35 cellular contexts compared by ENCODE assay signal in the genomic region with DNA sequence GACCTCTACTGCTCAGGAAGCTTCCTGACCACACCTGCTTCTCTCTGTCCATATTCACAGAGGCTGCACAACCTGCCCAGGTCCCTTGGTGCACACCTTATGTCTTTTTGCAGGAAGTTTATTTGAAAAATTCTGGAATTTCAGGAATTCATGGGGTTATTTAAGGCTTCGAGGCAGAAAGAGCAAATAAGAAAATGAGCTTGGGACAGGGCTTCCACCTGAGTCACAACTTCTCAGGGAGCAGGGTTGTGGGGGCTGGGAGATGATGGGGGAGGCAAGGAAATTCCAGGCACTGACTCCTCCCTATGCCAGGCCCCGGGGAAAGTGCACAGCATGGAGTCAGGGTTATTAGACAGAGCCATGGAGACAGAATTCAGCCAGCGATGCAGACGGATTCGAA. TPM values are rescaled to one million over a fixed set of nuclear protein-coding genes. Genes with fewer than 3 reads are reported as not detected.
DNase-seq lines count a peak whose midpoint lies in the region; ATAC-seq, FAIRE-seq and TF ChIP-seq lines count a peak whose summit lies in the region.
"Had no signal": no experiment of that assay in that cellular context is flagged by ENCODE, and none has a peak within 500 bp of the region (broad histone marks: within the 10 kb centered on the region; RNA-seq: fewer than 3 reads in every experiment).

No MANE protein-coding gene starts in this region.

- no peaks in the 10 kb centered on the region for H3K79me2 ChIP-seq in H1 (ENCODE audit: control insufficient read depth in 1 of 2, insufficient read depth in 2 of 2, low read length in 2 of 2)

- no peak overlapping the region for H3K27ac ChIP-seq in H1 (ENCODE audit: low read depth, low read length)
- no peak overlapping the region for H3K27ac ChIP-seq in spleen
- H3K27ac ChIP-seq: ascending aorta, coronary artery, left lung, neural progenitor cell, SJSA1, thoracic aorta, vagina, WERI-Rb-1 had no signal

- ATAC-seq in HG02759 (IDR thresholded peaks at IDR 0.05; ENCODE audit: unreplicated experiment): no peak
- ATAC-seq: left lung, right cardiac atrium had no signal

- TF ChIP-seq CTCF in H1 (IDR thresholded peaks at IDR 0.05; ENCODE audit: control extremely low read depth in 1 of 3, insufficient read depth in 1 of 3, low read depth in 1 of 3, low read length in 3 of 3): no peak
- TF ChIP-seq CTCF in spleen (IDR thresholded peaks at IDR 0.05 in 8 of 11, conservative IDR thresholded peaks at IDR 0.05 in 3 of 11): no peak
- no peak for TF ChIP-seq CTCF in nephron progenitor cell (IDR thresholded peaks at IDR 0.05)

- H2BK15ac ChIP-seq in H1 (ENCODE audit: low read length): 0 out of 2 replicates have a peak overlapping the region, but pooled peaks have one; percentile 92

- WGBS in H1 (ENCODE audit: extremely low coverage in 1 of 2, insufficient coverage in 1 of 2, insufficient read length in 1 of 2, insufficient replicate concordance in 2 of 2, low coverage in 1 of 2, low lambda C conversion rate in 2 of 2, missing lambda C conversion rate in 1 of 2), 2 experiments: 90% methylated on average over 5 of the region's 5 CpGs; no CpG with 5 or more reads in 1 of the 2 experiments
- WGBS in spleen, 5 donors: 76 to 93% (median 87%) methylated on average over 5 of the region's 5 CpGs

- TF ChIP-seq RAD21 in H1 (IDR thresholded peaks at IDR 0.05 in 1 of 2, conservative IDR thresholded peaks at IDR 0.05 in 1 of 2; ENCODE audit: low read depth in 2 of 2, low read length in 2 of 2): no peak

- no peak overlapping the region for H3K18ac ChIP-seq in H1 (ENCODE audit: extremely low read depth, low read length)

- FAIRE-seq in H1 (lab: Jason Lieb, UNC): no peak

- H3K27ac Mint-ChIP-seq in activated CD4-positive, alpha-beta T cell treated with anti-CD3 and anti-CD28 coated beads, Interleukin-2, amount 10 ng/mL, durations not matched to agents 7 days and 5 days: no peak overlapping the region
- H3K27ac Mint-ChIP-seq in nephron progenitor cell: no peak overlapping the region
- H3K27ac Mint-ChIP-seq: activated CD4-positive, alpha-beta T cell treated with anti-CD3 and anti-CD28 coated beads, Interleukin-2, amount 10 ng/mL, durations not matched to agents 24 days and 14 days; activated naive CD8-positive, alpha-beta T cell treated with anti-CD3 and anti-CD28 coated beads, Interleukin-2, amount 10 ng/mL, durations not matched to agents 7 days and 5 days; activated T-cell treated with anti-CD3 and anti-CD28 coated beads, Interleukin-2, amount 50 U/mL, for 24 hours; immature natural killer cell; neural progenitor cell; stimulated activated naive CD8-positive, alpha-beta T cell treated with anti-CD3 and anti-CD28 coated beads, Interleukin-15, Interleukin-2, amounts not matched to agents 100 ng/mL and 50 ng/mL, for 24 hours had no signal

- H4K8ac ChIP-seq in H1 (ENCODE audit: extremely low read depth, insufficient read depth, low read length): no peak overlapping the region

- no peak overlapping the region for H3K4me3 ChIP-seq in H1 (ENCODE audit: extremely low read depth in 1 of 4, insufficient read depth in 2 of 4, low read depth in 3 of 4, low read length in 4 of 4)
- no peak overlapping the region for H3K4me3 ChIP-seq in spleen
- H3K4me3 ChIP-seq: ascending aorta, coronary artery, left lung, MG63, neural progenitor cell, SJSA1, smooth muscle cell, thoracic aorta, vagina had no signal

- no peak overlapping the region for H3K23ac ChIP-seq in H1 (ENCODE audit: insufficient read length)

- no peak overlapping the region for H2BK20ac ChIP-seq in H1 (ENCODE audit: low read length)

- no peak overlapping the region for H3K4me2 ChIP-seq in H1 (ENCODE audit: insufficient read depth in 1 of 2, low read depth in 2 of 2, low read length in 2 of 2)
- H3K4me2 ChIP-seq: neural progenitor cell, smooth muscle cell had no signal

- H3K27me3 Mint-ChIP-seq in activated CD4-positive, alpha-beta T cell treated with anti-CD3 and anti-CD28 coated beads, Interleukin-2, amount 10 ng/mL, durations not matched to agents 7 days and 5 days: peaks cover 4% of the 10 kb centered on the region
- H3K27me3 Mint-ChIP-seq in nephron progenitor cell (ENCODE audit: low read depth, poor library complexity): peaks cover 36% of the 10 kb centered on the region
- H3K27me3 Mint-ChIP-seq: activated CD4-positive, alpha-beta T cell treated with anti-CD3 and anti-CD28 coated beads, Interleukin-2, amount 10 ng/mL, durations not matched to agents 24 days and 14 days; activated T-cell treated with anti-CD3 and anti-CD28 coated beads, Interleukin-2, amount 50 U/mL, for 24 hours had no signal

- TF ChIP-seq EP300 in H1 (IDR thresholded peaks at IDR 0.05; ENCODE audit: borderline replicate concordance in 1 of 2, low read depth in 2 of 2, low read length in 2 of 2): no peak

- H2BK5ac ChIP-seq in H1 (ENCODE audit: low read depth, low read length): no peak overlapping the region

- no peak overlapping the region for H3K9ac ChIP-seq in H1 (replicated peaks in 1 of 4; ENCODE audit: extremely low read depth in 1 of 4, low read depth in 3 of 4, low read length in 3 of 4)
- H3K9ac ChIP-seq: neural progenitor cell had no signal

- no peaks in the 10 kb centered on the region for H3K4me1 Mint-ChIP-seq in activated CD4-positive, alpha-beta T cell treated with anti-CD3 and anti-CD28 coated beads, Interleukin-2, amount 10 ng/mL, durations not matched to agents 7 days and 5 days
- H3K4me1 Mint-ChIP-seq in nephron progenitor cell: no peaks in the 10 kb centered on the region
- H3K4me1 Mint-ChIP-seq: activated CD4-positive, alpha-beta T cell treated with anti-CD3 and anti-CD28 coated beads, Interleukin-2, amount 10 ng/mL, durations not matched to agents 24 days and 14 days; activated naive CD8-positive, alpha-beta T cell treated with anti-CD3 and anti-CD28 coated beads, Interleukin-2, amount 10 ng/mL, durations not matched to agents 7 days and 5 days; immature natural killer cell had no signal

- no peak overlapping the region for H2AFZ ChIP-seq in H1 (ENCODE audit: low read length)
- H2AFZ ChIP-seq: neural progenitor cell had no signal

- intact Hi-C loops in spleen (cut with DNase I; ENCODE audit: low total_unique reads): no loop called here

- H3K9me3 Mint-ChIP-seq in activated CD4-positive, alpha-beta T cell treated with anti-CD3 and anti-CD28 coated beads, Interleukin-2, amount 10 ng/mL, durations not matched to agents 7 days and 5 days: no peaks in the 10 kb centered on the region
- H3K9me3 Mint-ChIP-seq in nephron progenitor cell: peaks cover 10% of the 10 kb centered on the region
- H3K9me3 Mint-ChIP-seq: activated CD4-positive, alpha-beta T cell treated with anti-CD3 and anti-CD28 coated beads, Interleukin-2, amount 10 ng/mL, durations not matched to agents 24 days and 14 days had no signal

- no peaks in the 10 kb centered on the region for H3K36me3 Mint-ChIP-seq in activated CD4-positive, alpha-beta T cell treated with anti-CD3 and anti-CD28 coated beads, Interleukin-2, amount 10 ng/mL, durations not matched to agents 7 days and 5 days (ENCODE audit: low read depth)
- no peaks in the 10 kb centered on the region for H3K36me3 Mint-ChIP-seq in nephron progenitor cell (ENCODE audit: low read depth)
- H3K36me3 Mint-ChIP-seq: activated naive CD8-positive, alpha-beta T cell treated with anti-CD3 and anti-CD28 coated beads, Interleukin-2, amount 10 ng/mL, durations not matched to agents 7 days and 5 days; immature natural killer cell; neural progenitor cell had no signal

- H3K56ac ChIP-seq in H1 (replicated peaks; ENCODE audit: insufficient read length, low read depth, low read length): no peak overlapping the region

- POLR2A ChIA-PET in H1 (lab: Charles Lee; ENCODE audit: partially characterized antibody): no interaction called here
- POLR2A ChIA-PET in activated CD4-positive, alpha-beta T cell treated with anti-CD3 and anti-CD28 coated beads, Interleukin-2, amount 10 ng/mL, durations not matched to agents 7 days and 5 days (lab: Charles Lee): no interaction called here

- no peaks in the 10 kb centered on the region for H3K36me3 ChIP-seq in H1 (ENCODE audit: control insufficient read depth in 2 of 4, insufficient read depth in 4 of 4, low read length in 3 of 4)
- H3K36me3 ChIP-seq in spleen: no peaks in the 10 kb centered on the region
- H3K36me3 ChIP-seq: ascending aorta, left lung, MG63, neural progenitor cell, SJSA1, thoracic aorta, vagina, WERI-Rb-1 had no signal

- no peaks in the 10 kb centered on the region for H3K9me3 ChIP-seq in H1 (ENCODE audit: insufficient read depth in 2 of 2, low read depth in 1 of 2, low read length in 1 of 2)
- peaks cover 0 to 13% (median 8%) of the 10 kb centered on the region in 8 donors for H3K9me3 ChIP-seq in spleen
- H3K9me3 ChIP-seq: MG63, SJSA1, thoracic aorta, vagina had no signal

- H2AK5ac ChIP-seq in H1 (ENCODE audit: low read depth, low read length): no peak overlapping the region

- DNase-seq in EL (peak; percentile 37), NCI-H226 (peak; percentile 29), H1 (ENCODE audit: low read depth in 1 of 2, low spot score in 2 of 2) (no peak), spleen (peak; percentile 31), nephron progenitor cell (no peak)
- DNase-seq in activated CD4-positive, alpha-beta T cell treated with anti-CD3 and anti-CD28 coated beads, Interleukin-2, amount 10 ng/mL, durations not matched to agents 7 days and 5 days: no peak
- DNase-seq: activated CD4-positive, alpha-beta T cell treated with anti-CD3 and anti-CD28 coated beads, Interleukin-2, amount 10 ng/mL, durations not matched to agents 24 days and 14 days; activated gamma-delta T cell treated with Interleukin-2 at 50 U/mL for 16 hours; activated naive CD8-positive, alpha-beta T cell treated with anti-CD3 and anti-CD28 coated beads, Interleukin-2, amount 10 ng/mL, durations not matched to agents 7 days and 5 days; activated T-cell treated with anti-CD3 and anti-CD28 coated beads, Interleukin-2, amount 50 U/mL, for 24 hours; C1 segment of cervical spinal cord; Calu3; caudate nucleus; DMS79; effector CD8-positive, alpha-beta T cell; immature natural killer cell; KBM-7; left lung; mesendoderm; MG63; NCI-H1930; NCI-H526; right cardiac atrium; stimulated activated CD4-positive, alpha-beta T cell treated with anti-CD3 and anti-CD28 coated beads, Interleukin-1b, Interleukin-23, amount 100 ng/mL, for 48 hours; T-helper 9 cell; WERI-Rb-1 had no signal

- TF ChIP-seq POLR2A in H1 (IDR thresholded peaks at IDR 0.05; ENCODE audit: control extremely low read depth in 1 of 2, low read depth in 2 of 2, low read length in 2 of 2) (no peak), spleen (IDR thresholded peaks at IDR 0.05) (no peak)

- H3K4me3 Mint-ChIP-seq in activated CD4-positive, alpha-beta T cell treated with anti-CD3 and anti-CD28 coated beads, Interleukin-2, amount 10 ng/mL, durations not matched to agents 7 days and 5 days: no peak overlapping the region
- H3K4me3 Mint-ChIP-seq in nephron progenitor cell: no peak overlapping the region
- H3K4me3 Mint-ChIP-seq: activated CD4-positive, alpha-beta T cell treated with anti-CD3 and anti-CD28 coated beads, Interleukin-2, amount 10 ng/mL, durations not matched to agents 24 days and 14 days; activated naive CD8-positive, alpha-beta T cell treated with anti-CD3 and anti-CD28 coated beads, Interleukin-2, amount 10 ng/mL, durations not matched to agents 7 days and 5 days; activated T-cell treated with anti-CD3 and anti-CD28 coated beads, Interleukin-2, amount 50 U/mL, for 24 hours; immature natural killer cell; neural progenitor cell; stimulated activated naive CD8-positive, alpha-beta T cell treated with anti-CD3 and anti-CD28 coated beads, Interleukin-15, Interleukin-2, amounts not matched to agents 100 ng/mL and 50 ng/mL, for 24 hours had no signal

- no peaks in the 10 kb centered on the region for H4K20me1 ChIP-seq in H1 (replicated peaks in 1 of 2; ENCODE audit: control insufficient read depth in 1 of 2, insufficient read depth in 2 of 2, low read length in 2 of 2)

- H3K14ac ChIP-seq in H1 (ENCODE audit: insufficient read length): no peak overlapping the region

- no peak overlapping the region for H4K91ac ChIP-seq in H1 (replicated peaks; ENCODE audit: insufficient read length, low read length)

- H3K79me1 ChIP-seq in H1 (ENCODE audit: low read depth, low read length): no peaks in the 10 kb centered on the region

- no peak overlapping the region for H4K5ac ChIP-seq in H1 (ENCODE audit: insufficient read length, low read depth, low read length)

- H3K23me2 ChIP-seq in H1 (ENCODE audit: low read depth, low read length): no peaks in the 10 kb centered on the region

- H2BK12ac ChIP-seq in H1 (ENCODE audit: low read depth, low read length): no peak overlapping the region

- CTCF ChIA-PET in H1 (lab: Charles Lee; ENCODE audit: partially characterized antibody): interaction anchor here (0.6 to 2.6 kb wide), 6 partner anchors 9 to 150 kb away, joined by 3 to 7 read pairs (median 5); no protein-coding TSS in a partner anchor
- CTCF ChIA-PET in activated CD4-positive, alpha-beta T cell treated with anti-CD3 and anti-CD28 coated beads, Interleukin-2, amount 10 ng/mL, durations not matched to agents 7 days and 5 days (lab: Charles Lee): no interaction called here

- no peak overlapping the region for H2BK120ac ChIP-seq in H1 (replicated peaks; ENCODE audit: low read depth, low read length)

- H3K4ac ChIP-seq in H1 (replicated peaks; ENCODE audit: insufficient read length, low read depth, low read length): no peak overlapping the region

- H3K27me3 ChIP-seq in H1 (replicated peaks in 1 of 4; ENCODE audit: control insufficient read depth in 3 of 4, extremely low read depth in 1 of 4, insufficient read depth in 3 of 4, low read length in 3 of 4) (peaks cover 0 to 3% (median 0%) of the 10 kb centered on the region in 4 experiments; a peak in 1 of 7 replicates), spleen (replicated peaks in 1 of 7) (peaks cover 0 to 40% (median 0%) of the 10 kb centered on the region in 7 donors)
- H3K27me3 ChIP-seq: ascending aorta, MG63, neural progenitor cell, SJSA1, vagina had no signal

- H3K4me1 ChIP-seq in H1 (replicated peaks in 1 of 4; ENCODE audit: control insufficient read depth in 3 of 4, insufficient read depth in 4 of 4, low read length in 3 of 4) (no peaks in the 10 kb centered on the region; a peak in 2 of 7 replicates), spleen (no peaks in the 10 kb centered on the region)
- H3K4me1 ChIP-seq: ascending aorta, left lung, neural progenitor cell, vagina had no signal

RNA-seq across cellular contexts. Expression of a gene that starts 57.7 kb away (rescaled TPM):
- 0.23 and 0.30 TPM in 2 replicates for total RNA-seq in H1 (2021; fragmentation: NEBNext Ultra II Directional; extraction: Animal tissue kit (Norgen Biotek cat#: 25700))
- polyA plus RNA-seq in H1 (2011; rRNA removed) (0.24 and 0.32 TPM in 2 replicates), spleen (1 to 10 TPM in 1 of 3 donors, under 1 TPM in 2; 0.26 to 1.5 (median 0.58) TPM)
- polyA plus RNA-seq in H1 (2011; cell fraction: cytosol; rRNA removed): 0.25 TPM
- polyA plus RNA-seq in H1 (2011; cell fraction: nucleus; rRNA removed): 0.44 TPM
- 0.27 to 0.51 TPM (median 0.42 TPM) in 4 replicates for polyA plus RNA-seq in H1 (2012, experiment 1 of 2)
- 0.31 TPM for polyA plus RNA-seq in H1 (2012, experiment 2 of 2)
- 0.10 TPM for polyA plus RNA-seq in H1 (2013, experiment 1 of 2)
- polyA plus RNA-seq in H1 (2013, experiment 2 of 2): 0.15 TPM
- 0.19 and 0.46 TPM in 2 replicates for polyA minus RNA-seq in H1 (2011; rRNA and poly(A)+ RNA removed)
- polyA minus RNA-seq in H1 (2011; cell fraction: cytosol; rRNA and poly(A)+ RNA removed): 0.44 TPM
- polyA minus RNA-seq in H1 (2011; cell fraction: nucleus; rRNA and poly(A)+ RNA removed): 0.50 TPM
- 1 to 10 TPM in 2 of 7 donors, under 1 TPM in 5; 0.29 to 1.4 (median 0.68) TPM for total RNA-seq in spleen
- not detected for total RNA-seq in activated CD4-positive, alpha-beta T cell treated with anti-CD3 and anti-CD28 coated beads, Interleukin-2, amount 10 ng/mL, durations not matched to agents 7 days and 5 days
- total RNA-seq: activated CD4-positive, alpha-beta T cell treated with anti-CD3 and anti-CD28 coated beads, Interleukin-2, amount 10 ng/mL, durations not matched to agents 24 days and 14 days; activated naive CD8-positive, alpha-beta T cell treated with anti-CD3 and anti-CD28 coated beads, Interleukin-2, amount 10 ng/mL, durations not matched to agents 7 days and 5 days; Calu3 had no signal
- polyA plus RNA-seq: immature natural killer cell had no signal

Comparison
In these comparisons a context has a peak if more than half of its experiments do, and no peak if none do; other contexts are left out.
1. DNase-seq: peak in EL (single experiment), NCI-H226 (single experiment) and spleen (single experiment); none in H1 (0 of 2), activated CD4-positive, alpha-beta T cell treated with anti-CD3 and anti-CD28 coated beads, Interleukin-2, amount 10 ng/mL, durations not matched to agents 7 days and 5 days (single experiment) and nephron progenitor cell (single experiment).